24 cellular contexts compared by ENCODE assay signal in genomic region chr10:126214679-126215078, GRCh38.
DNase-seq lines count a peak whose midpoint lies in the region; ATAC-seq and TF ChIP-seq lines count a peak whose summit lies in the region.
"Had no signal": no experiment of that assay in that cellular context is flagged by ENCODE, and none has a peak within 500 bp of the region (broad histone marks: within the 10 kb centered on the region; RNA-seq: fewer than 3 reads in every experiment).

No MANE protein-coding gene starts in this region.

- H3K36me3 Mint-ChIP-seq in H9 (ENCODE audit: insufficient read depth in 1 of 3, low read depth in 3 of 3) (no peaks in the 10 kb centered on the region), brain (no peaks in the 10 kb centered on the region)
- H3K36me3 Mint-ChIP-seq: CD14-positive monocyte; CD8-positive, alpha-beta memory T cell had no signal

- H3K79me1 ChIP-seq in H9 (ENCODE audit: insufficient read depth, low read depth, low read length, poor library complexity, severe bottlenecking): no peaks in the 10 kb centered on the region
- H3K79me1 ChIP-seq in mesenchymal stem cell (replicated peaks; ENCODE audit: low read length, poor library complexity, severe bottlenecking): peaks cover 44% of the 10 kb centered on the region
- H3K79me1 ChIP-seq in neuronal stem cell (ENCODE audit: low read depth, low read length): no peaks in the 10 kb centered on the region

- H3K9me3 Mint-ChIP-seq in H9 (no peaks in the 10 kb centered on the region), brain (peaks cover 0 to 4% (median 0%) of the 10 kb centered on the region in 5 experiments)
- H3K9me3 Mint-ChIP-seq: CD4-positive, alpha-beta T cell; GM23338; HFFc6 had no signal

- H3K9ac ChIP-seq in H9 (ENCODE audit: extremely low read depth, insufficient read length, low read length) (no peak overlapping the region), mesenchymal stem cell (ENCODE audit: low read length) (peak overlapping the region; percentile 78), neuronal stem cell (ENCODE audit: low read depth, low read length, poor library complexity) (no peak overlapping the region)
- H3K9ac ChIP-seq: BLaER1 treated with 17β-estradiol and CSF1 and Interleukin-3, amounts not matched to agents 10 nM and 100 nM had no signal

- H2BK20ac ChIP-seq in H9 (ENCODE audit: low read depth, low read length, poor library complexity, severe bottlenecking): no peak overlapping the region

- H3K27ac ChIP-seq in H9 (ENCODE audit: insufficient read length, low read depth, low read length): no peak overlapping the region
- H3K27ac ChIP-seq in mesenchymal stem cell (ENCODE audit: low read length, poor library complexity, severe bottlenecking): no peak overlapping the region
- H3K27ac ChIP-seq in neuronal stem cell (replicated peaks; ENCODE audit: low read length): no peak overlapping the region
- H3K27ac ChIP-seq in hepatocyte: no peak overlapping the region
- H3K27ac ChIP-seq: A549; BLaER1 treated with 17β-estradiol and CSF1 and Interleukin-3, amounts not matched to agents 10 nM and 100 nM had no signal

- no CpG with 5 or more reads among the region's 8 CpGs for WGBS in H9 (ENCODE audit: extremely low coverage, insufficient read length, low lambda C conversion rate)
- WGBS in mesenchymal stem cell: 95% methylated on average over 8 of the region's 8 CpGs
- WGBS in neuronal stem cell (ENCODE audit: extremely low coverage in 2 of 2, insufficient read length in 2 of 2, insufficient replicate concordance in 1 of 2), 2 donors: no CpG with 5 or more reads among the region's 8 CpGs
- 94% methylated on average over 8 of the region's 8 CpGs for WGBS in hepatocyte (ENCODE audit: low lambda C conversion rate, missing lambda C conversion rate)

- H3K9me3 ChIP-seq in H9 (ENCODE audit: control insufficient read depth, low read depth, low read length): no peaks in the 10 kb centered on the region
- no peaks in the 10 kb centered on the region for H3K9me3 ChIP-seq in mesenchymal stem cell (ENCODE audit: control insufficient read depth, low read length)
- no peaks in the 10 kb centered on the region for H3K9me3 ChIP-seq in neuronal stem cell (replicated peaks in 1 of 2; ENCODE audit: control insufficient read depth in 2 of 2, insufficient read depth in 1 of 2, low read depth in 1 of 2, low read length in 2 of 2)
- no peaks in the 10 kb centered on the region for H3K9me3 ChIP-seq in hepatocyte (ENCODE audit: low read depth)
- H3K9me3 ChIP-seq: A549; BE2C; BLaER1 treated with 17β-estradiol and CSF1 and Interleukin-3, amounts not matched to agents 10 nM and 100 nM; HAP-1 had no signal

- H3K27ac Mint-ChIP-seq in H9: no peak overlapping the region
- H3K27ac Mint-ChIP-seq in brain: peak overlapping the region in 3 of 5 experiments; percentile 24 to 86 (median 80)
- H3K27ac Mint-ChIP-seq: CD14-positive monocyte; CD4-positive, alpha-beta T cell; GM23338; HFFc6 had no signal

- no peaks in the 10 kb centered on the region for H3K9me2 ChIP-seq in hepatocyte (replicated peaks; ENCODE audit: insufficient read depth)

- H3K4me1 Mint-ChIP-seq in H9 (peaks cover 13% of the 10 kb centered on the region in 2 experiments), brain (peaks cover 47% of the 10 kb centered on the region)
- H3K4me1 Mint-ChIP-seq: CD14-positive monocyte; CD8-positive, alpha-beta memory T cell had no signal

- ATAC-seq in HG03139 (IDR thresholded peaks at IDR 0.05; ENCODE audit: unreplicated experiment) (no peak), HG03520 (IDR thresholded peaks at IDR 0.05; ENCODE audit: unreplicated experiment) (no peak), HG02852 (IDR thresholded peaks at IDR 0.05; ENCODE audit: unreplicated experiment) (no peak)
- ATAC-seq: A549, GM23338 had no signal

- H3K36me3 ChIP-seq in mesenchymal stem cell (ENCODE audit: control insufficient read depth in 1 of 2, insufficient read depth in 2 of 2, low read depth in 1 of 2, low read length in 2 of 2) (peaks cover 16 to 40% of the 10 kb centered on the region in 2 experiments), neuronal stem cell (replicated peaks in 1 of 2; ENCODE audit: control insufficient read depth in 2 of 2, insufficient read depth in 2 of 2, low read length in 2 of 2) (no peaks in the 10 kb centered on the region), hepatocyte (replicated peaks; ENCODE audit: insufficient read depth, low read depth) (no peaks in the 10 kb centered on the region)
- H3K36me3 ChIP-seq: BE2C; BLaER1 treated with 17β-estradiol and CSF1 and Interleukin-3, amounts not matched to agents 10 nM and 100 nM; HAP-1 had no signal

- no peak overlapping the region for H2BK5ac ChIP-seq in H9 (ENCODE audit: insufficient read length, low read length)
- H2BK5ac ChIP-seq in mesenchymal stem cell (ENCODE audit: low read depth, low read length, poor library complexity, severe bottlenecking): no peak overlapping the region
- no peak overlapping the region for H2BK5ac ChIP-seq in neuronal stem cell (ENCODE audit: low read length)

- H3K56ac ChIP-seq in H9 (ENCODE audit: insufficient read length, low read depth, low read length): no peak overlapping the region

- H4K8ac ChIP-seq in H9 (replicated peaks; ENCODE audit: insufficient read length, low read depth, low read length): no peak overlapping the region
- no peak overlapping the region for H4K8ac ChIP-seq in mesenchymal stem cell (ENCODE audit: low read length)
- H4K8ac ChIP-seq in neuronal stem cell (ENCODE audit: low read depth, low read length): no peak overlapping the region

- H3K4me1 ChIP-seq in H9 (ENCODE audit: insufficient read depth, low read length): no peaks in the 10 kb centered on the region; the same call in 1 of the 2 replicates
- peaks cover 11% of the 10 kb centered on the region for H3K4me1 ChIP-seq in mesenchymal stem cell (ENCODE audit: control insufficient read depth, insufficient read depth, low read depth, low read length)
- H3K4me1 ChIP-seq in neuronal stem cell (ENCODE audit: control insufficient read depth in 2 of 2, insufficient read depth in 1 of 2, low read depth in 1 of 2, low read length in 2 of 2): peaks cover 7 to 15% of the 10 kb centered on the region in 2 donors
- H3K4me1 ChIP-seq in hepatocyte (ENCODE audit: insufficient read depth): peaks cover 8% of the 10 kb centered on the region
- H3K4me1 ChIP-seq: A549; BE2C; BLaER1 treated with 17β-estradiol and CSF1 and Interleukin-3, amounts not matched to agents 10 nM and 100 nM had no signal

- TF ChIP-seq CTCF in H9 (conservative IDR thresholded peaks at IDR 0.05) (no peak), brain (conservative IDR thresholded peaks at IDR 0.05) (no peak), hepatocyte (IDR thresholded peaks at IDR 0.05; ENCODE audit: poor library complexity) (no peak)

- no peaks in the 10 kb centered on the region for H3K79me2 ChIP-seq in H9 (ENCODE audit: insufficient read depth, low read length)
- no peaks in the 10 kb centered on the region for H3K79me2 ChIP-seq in hepatocyte

- H3K23ac ChIP-seq in H9 (ENCODE audit: insufficient read length, low read depth, low read length) (no peak overlapping the region), mesenchymal stem cell (ENCODE audit: low read length in 2 of 2) (no peak overlapping the region), neuronal stem cell (ENCODE audit: low read depth, low read length, poor library complexity) (no peak overlapping the region)

- H2BK15ac ChIP-seq in H9 (ENCODE audit: low read depth, low read length) (no peak overlapping the region), mesenchymal stem cell (ENCODE audit: low read depth, poor library complexity, severe bottlenecking) (peak overlapping the region; percentile 82), neuronal stem cell (ENCODE audit: low read length) (peak overlapping the region; percentile 38)

- H2AK5ac ChIP-seq in H9 (ENCODE audit: insufficient read length, low read length) (no peak overlapping the region), mesenchymal stem cell (ENCODE audit: low read length, severe bottlenecking) (peak overlapping the region; percentile 54), neuronal stem cell (ENCODE audit: low read depth, low read length) (peak overlapping the region; percentile 86)

- H3K14ac ChIP-seq in H9 (ENCODE audit: insufficient read depth, low read length) (no peak overlapping the region), mesenchymal stem cell (ENCODE audit: low read length in 2 of 2) (peak overlapping the region in 1 of 2 experiments; percentile 19), neuronal stem cell (ENCODE audit: low read length) (no peak overlapping the region)

- H3K27me3 ChIP-seq in H9 (ENCODE audit: insufficient read depth, low read length) (no peaks in the 10 kb centered on the region), mesenchymal stem cell (ENCODE audit: control insufficient read depth in 1 of 2, insufficient read depth in 1 of 2, low read length in 2 of 2) (no peaks in the 10 kb centered on the region), neuronal stem cell (ENCODE audit: control insufficient read depth in 3 of 3, insufficient read depth in 3 of 3, low read depth in 1 of 3, low read length in 3 of 3) (no peaks in the 10 kb centered on the region), hepatocyte (no peaks in the 10 kb centered on the region)
- H3K27me3 ChIP-seq: BE2C; BLaER1 treated with 17β-estradiol and CSF1 and Interleukin-3, amounts not matched to agents 10 nM and 100 nM had no signal

- no peak overlapping the region for H4K5ac ChIP-seq in H9 (ENCODE audit: insufficient read length, low read depth, low read length)

- H3K4me2 ChIP-seq in H9 (ENCODE audit: insufficient read depth, insufficient read length, low read length): no peak overlapping the region
- no peak overlapping the region for H3K4me2 ChIP-seq in mesenchymal stem cell (ENCODE audit: low read length, poor library complexity, severe bottlenecking)
- H3K4me2 ChIP-seq in neuronal stem cell (ENCODE audit: insufficient read depth, low read length, poor library complexity, severe bottlenecking): no peak overlapping the region
- H3K4me2 ChIP-seq in hepatocyte: no peak overlapping the region
- H3K4me2 ChIP-seq: A549; BLaER1 treated with 17β-estradiol and CSF1 and Interleukin-3, amounts not matched to agents 10 nM and 100 nM; GM23338 had no signal

- H2BK120ac ChIP-seq in H9 (ENCODE audit: low read depth, low read length, poor library complexity, severe bottlenecking): no peak overlapping the region
- H2BK120ac ChIP-seq in mesenchymal stem cell (ENCODE audit: low read depth, low read length): no peak overlapping the region
- no peak overlapping the region for H2BK120ac ChIP-seq in neuronal stem cell (ENCODE audit: low read depth, low read length)

- H3K27me3 Mint-ChIP-seq in H9 (ENCODE audit: low read depth): peaks cover 7% of the 10 kb centered on the region
- peaks cover under 1% of the 10 kb centered on the region for H3K27me3 Mint-ChIP-seq in brain

- no peaks in the 10 kb centered on the region for H3K23me2 ChIP-seq in H9 (ENCODE audit: insufficient read length, low read depth, low read length, poor library complexity, severe bottlenecking)

- no peak overlapping the region for H2BK12ac ChIP-seq in H9 (ENCODE audit: insufficient read length, low read depth, low read length)
- peak overlapping the region; percentile 51 to 73 for H2BK12ac ChIP-seq in mesenchymal stem cell (ENCODE audit: low read length in 2 of 2)
- H2BK12ac ChIP-seq in neuronal stem cell (ENCODE audit: low read length): no peak overlapping the region

- H3K4me3 ChIP-seq in mesenchymal stem cell (ENCODE audit: insufficient read depth in 1 of 2, low read depth in 1 of 2, low read length in 2 of 2) (no peak overlapping the region), neuronal stem cell (ENCODE audit: low read length in 2 of 2) (no peak overlapping the region), hepatocyte (no peak overlapping the region)
- H3K4me3 ChIP-seq: A549; BLaER1 treated with 17β-estradiol and CSF1 and Interleukin-3, amounts not matched to agents 10 nM and 100 nM; GM23338; HAP-1 had no signal

- no peak overlapping the region for H3K18ac ChIP-seq in H9 (ENCODE audit: insufficient read length, low read depth, low read length)
- peak overlapping the region; percentile 68 to 74 for H3K18ac ChIP-seq in mesenchymal stem cell (ENCODE audit: low read depth in 1 of 2, low read length in 2 of 2)
- H3K18ac ChIP-seq in neuronal stem cell (ENCODE audit: low read length): no peak overlapping the region

- H4K91ac ChIP-seq in H9 (ENCODE audit: insufficient read length, low read depth, low read length): no peak overlapping the region
- peak overlapping the region; percentile 95 for H4K91ac ChIP-seq in mesenchymal stem cell (ENCODE audit: low read length)
- H4K91ac ChIP-seq in neuronal stem cell (ENCODE audit: low read depth, low read length, poor library complexity): no peak overlapping the region

- DNase-seq in H9: peak; percentile 15
- no peak for DNase-seq in mesenchymal stem cell
- DNase-seq in neuronal stem cell (ENCODE audit: low spot score): no peak
- no peak for DNase-seq in hepatocyte (ENCODE audit: low spot score)
- DNase-seq: 8988T; ACHN; AML-193; BE2C; CD4-positive, alpha-beta T cell; CD8-positive, alpha-beta memory T cell; DMS 273 treated with DMSO at 0.1 percent for 48 hours; DMS53; DMS79 treated with DMSO at 0.1 percent for 48 hours; GF-D8; HFFc6 had no signal

- H3K4me3 Mint-ChIP-seq in H9 (no peak overlapping the region), brain (no peak overlapping the region)
- H3K4me3 Mint-ChIP-seq: CD14-positive monocyte; CD4-positive, alpha-beta T cell; CD8-positive, alpha-beta memory T cell; GM23338 had no signal

- H2AFZ ChIP-seq in H9 (ENCODE audit: low read length): no peak overlapping the region
- H2AFZ ChIP-seq in mesenchymal stem cell (ENCODE audit: low read depth, low read length): no peak overlapping the region
- H2AFZ ChIP-seq in neuronal stem cell (ENCODE audit: low read length): no peak overlapping the region
- H2AFZ ChIP-seq in hepatocyte: no peak overlapping the region
- H2AFZ ChIP-seq: GM23338 had no signal

- H3K4ac ChIP-seq in H9 (ENCODE audit: low read depth, low read length) (no peak overlapping the region), mesenchymal stem cell (ENCODE audit: low read depth in 1 of 2, low read length in 2 of 2) (peak overlapping the region; percentile 64 to 79), neuronal stem cell (ENCODE audit: low read length) (no peak overlapping the region)

- no peak overlapping the region for H3T11ph ChIP-seq in H9 (ENCODE audit: low read length)

- H4K20me1 ChIP-seq in H9 (ENCODE audit: control insufficient read depth, insufficient read depth, insufficient read length) (no peaks in the 10 kb centered on the region), hepatocyte (ENCODE audit: insufficient read depth, poor library complexity, severe bottlenecking) (no peaks in the 10 kb centered on the region)
- H4K20me1 ChIP-seq: BLaER1 treated with 17β-estradiol and CSF1 and Interleukin-3, amounts not matched to agents 10 nM and 100 nM had no signal

Comparison
In these comparisons a context has a peak if more than half of its experiments do, and no peak if none do; other contexts are left out.
1. H2BK12ac ChIP-seq: peak in mesenchymal stem cell (2 of 2); none in H9 (single experiment) and neuronal stem cell (single experiment).
2. H3K18ac ChIP-seq: peak in mesenchymal stem cell (2 of 2); none in H9 (single experiment) and neuronal stem cell (single experiment).
3. H3K4ac ChIP-seq: peak in mesenchymal stem cell (2 of 2); none in H9 (single experiment) and neuronal stem cell (single experiment).
4. H3K27ac Mint-ChIP-seq: peak in brain (3 of 5); none in H9 (0 of 3).